22 cellular contexts compared by ENCODE assay signal in genomic region chr16:4169415-4169814, GRCh38.
"Had no signal": no experiment of that assay in that cellular context is flagged by ENCODE, and none has a peak within 500 bp of the region (broad histone marks: within the 10 kb centered on the region; RNA-seq: fewer than 3 reads in every experiment).

No MANE protein-coding gene starts in this region.

- H3K4me2 ChIP-seq: KMS-11, SK-N-SH had no signal

- DNase-seq: Kasumi-1, MM.1S, NCI-H1092 treated with DMSO at 0.1 percent for 48 hours, NCI-H1436, NCI-H187, NCI-H2029, NCI-H2081 treated with DMSO at 0.1 percent for 48 hours, NCI-H2171, NCI-H226, NCI-H446, NCI-H510A, NCI-H524 treated with DMSO at 0.1 percent for 48 hours, NCI-H69, NCI-H774, Right ventricle myocardium superior, RPMI8226, SK-N-SH, SW 1271 had no signal

- FAIRE-seq: HTR-8/SVneo, RCC 7860 had no signal

- H3K9me3 ChIP-seq: SK-N-SH had no signal

- H3K9ac ChIP-seq: KMS-11, SK-N-SH had no signal

- H3K27ac ChIP-seq: HL-60, KMS-11 had no signal
